In the genomic region with DNA sequence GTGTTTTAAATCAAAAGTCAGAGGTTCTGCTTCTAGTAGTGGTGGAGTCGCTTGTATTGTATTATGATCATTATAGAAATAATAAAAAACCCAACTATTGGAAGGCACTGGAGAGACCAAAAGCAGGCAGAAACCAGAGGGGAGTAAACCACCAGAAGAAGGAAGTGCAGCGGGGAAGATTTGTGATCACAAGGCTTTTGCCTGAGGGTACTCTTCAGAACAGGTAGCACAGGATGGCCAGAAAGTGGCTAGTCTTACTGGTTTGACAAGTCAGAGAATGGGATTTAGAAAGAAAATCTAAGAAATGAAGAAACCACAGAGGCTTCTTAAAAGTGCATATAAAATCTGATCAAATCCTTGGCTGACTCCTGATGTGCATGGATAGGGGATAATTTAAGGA, we compare ENCODE assay signal across 19 cellular contexts. TPM values are rescaled to one million over a fixed set of nuclear protein-coding genes. Genes with fewer than 3 reads are reported as not detected.
DNase-seq lines count a peak whose midpoint lies in the region; TF ChIP-seq lines count a peak whose summit lies in the region.
"Had no signal": no experiment of that assay in that cellular context is flagged by ENCODE, and none has a peak within 500 bp of the region (broad histone marks: within the 10 kb centered on the region; RNA-seq: fewer than 3 reads in every experiment).

No MANE protein-coding gene starts in this region.

- no peak overlapping the region for H3K4ac ChIP-seq in trophoblast cell (ENCODE audit: low read depth, low read length)

- H3K4me3 ChIP-seq in epithelial cell of esophagus (ENCODE audit: low read length) (no peak overlapping the region), trophoblast cell (ENCODE audit: low read depth, low read length) (no peak overlapping the region), right atrium auricular region (no peak overlapping the region)
- H3K4me3 ChIP-seq: GM23248, K562, left ventricle myocardium inferior had no signal

- no peak overlapping the region for H2BK120ac ChIP-seq in trophoblast cell (ENCODE audit: insufficient read depth, low read length, poor library complexity)

- peak overlapping the region; percentile 10 for H3K4me3 Mint-ChIP-seq in Calu3 (ENCODE audit: low read depth, unreplicated experiment)
- H3K4me3 Mint-ChIP-seq: CD4-positive, CD25-positive, alpha-beta regulatory T cell; HFFc6; natural killer cell treated with Interleukin-12 subunit alpha and Interleukin-12 subunit beta and Interleukin-15 and Interleukin-18, amount 100 ng/mL, for 72 hours; stimulated activated naive B cell treated with anti-CD40 and anti-IgM and Interleukin-4, amounts not matched to agents 10 μg/mL and 1 μg/mL and 100 μg/mL, for 72 hours had no signal

- H3K9me3 Mint-ChIP-seq in Calu3 (ENCODE audit: low read depth, unreplicated experiment), result peaks cover 8% of the 10 kb centered on the region

- no peak overlapping the region for H3K23ac ChIP-seq in trophoblast cell (ENCODE audit: low read length)

- DNase-seq in Calu3 (peak; percentile 54), HPDE6-E6E7 (ENCODE audit: extremely low spot score) (peak; percentile 46), epithelial cell of esophagus (ENCODE audit: low read depth) (peak; percentile 91), trophoblast cell (peak; percentile 73 to 97), right atrium auricular region (ENCODE audit: low spot score) (no peak), ureter (ENCODE audit: low spot score) (no peak), NCI-H1694 (lab: John Stamatoyannopoulos, UW) (no peak)
- DNase-seq: activated CD4-positive, alpha-beta T cell treated with anti-CD3 and anti-CD28 coated beads, Interleukin-2, amount 50 U/mL, for 48 hours; CD4-positive, CD25-positive, alpha-beta regulatory T cell; foreskin melanocyte; GDM1; GM23248; HFFc6; left ventricle myocardium inferior; NCI-H1436 treated with DMSO at 0.1 percent for 48 hours; stimulated activated CD4-positive, alpha-beta T cell treated with anti-CD3 and anti-CD28 coated beads, Interleukin-4, amount 100 ng/mL, for 24 hours; stimulated activated naive B cell treated with anti-CD40 and anti-IgM and Interleukin-4, amounts not matched to agents 10 μg/mL and 1 μg/mL and 100 μg/mL, for 72 hours had no signal

- H3K27ac ChIP-seq in trophoblast cell (ENCODE audit: low read depth, low read length) (peak overlapping the region; percentile 67), right atrium auricular region (no peak overlapping the region)
- H3K27ac ChIP-seq: GM23248, left ventricle myocardium inferior had no signal

- TF ChIP-seq CTCF in Calu3 (IDR thresholded peaks at IDR 0.05; ENCODE audit: unreplicated experiment), result no peak
- TF ChIP-seq CTCF in epithelial cell of esophagus (IDR thresholded peaks at IDR 0.05; ENCODE audit: insufficient read depth, low read depth, low read length, missing control alignments), result no peak
- no peak for TF ChIP-seq CTCF in right atrium auricular region (IDR thresholded peaks at IDR 0.05)

- H3K36me3 ChIP-seq in trophoblast cell (ENCODE audit: control insufficient read depth in 1 of 2, insufficient read depth in 2 of 2, low read length in 2 of 2) (no peaks in the 10 kb centered on the region), right atrium auricular region (no peaks in the 10 kb centered on the region)
- H3K36me3 ChIP-seq: left ventricle myocardium inferior had no signal

- BruUV-seq in Calu3 (replicated peaks; lab: Mats Ljungman, UMichigan), result no TSS peak

- peak overlapping the region; percentile 43 for H3K4me2 ChIP-seq in trophoblast cell (ENCODE audit: low read length)

- WGBS in trophoblast cell (ENCODE audit: extremely low coverage, insufficient coverage, insufficient read length), result no CpG with 5 or more reads among the region's 2 CpGs

- H4K8ac ChIP-seq in trophoblast cell (ENCODE audit: low read depth, low read length), result no peak overlapping the region

- H3K4me1 ChIP-seq in trophoblast cell (ENCODE audit: control insufficient read depth in 1 of 2, insufficient read depth in 2 of 2, low read length in 2 of 2), result peaks cover 5 to 6% of the 10 kb centered on the region in 2 experiments
- H3K4me1 ChIP-seq in right atrium auricular region, result no peaks in the 10 kb centered on the region
- H3K4me1 ChIP-seq: left ventricle myocardium inferior had no signal

- H3K9me3 ChIP-seq in trophoblast cell (ENCODE audit: insufficient read depth, low read depth, low read length), result no peaks in the 10 kb centered on the region
- H3K9me3 ChIP-seq in right atrium auricular region, result no peaks in the 10 kb centered on the region

- H3K9ac ChIP-seq in trophoblast cell (ENCODE audit: low read length), result no peak overlapping the region
- H3K9ac ChIP-seq: GM23248 had no signal

- intact Hi-C loops in Calu3 (cut with micrococcal nuclease; ENCODE audit: unreplicated experiment), result no loop called here

- CTCF ChIA-PET in Calu3 (lab: Charles Lee), result no interaction called here

- no peak overlapping the region for H4K12ac ChIP-seq in trophoblast cell (ENCODE audit: low read depth, low read length)

- no peaks in the 10 kb centered on the region for H3K79me2 ChIP-seq in trophoblast cell (ENCODE audit: control insufficient read depth, insufficient read depth, low read length, poor library complexity)

- H3K79me1 ChIP-seq in trophoblast cell (ENCODE audit: low read length), result peaks cover 1% of the 10 kb centered on the region

- no peak overlapping the region for H4K91ac ChIP-seq in trophoblast cell (ENCODE audit: low read depth, low read length)

- H3K27me3 Mint-ChIP-seq in Calu3 (ENCODE audit: unreplicated experiment), result no peaks in the 10 kb centered on the region
- H3K27me3 Mint-ChIP-seq: CD4-positive, CD25-positive, alpha-beta regulatory T cell; natural killer cell treated with Interleukin-12 subunit alpha and Interleukin-12 subunit beta and Interleukin-15 and Interleukin-18, amount 100 ng/mL, for 72 hours; stimulated activated naive B cell treated with anti-CD40 and anti-IgM and Interleukin-4, amounts not matched to agents 10 μg/mL and 1 μg/mL and 100 μg/mL, for 72 hours had no signal

- H3K27me3 ChIP-seq in trophoblast cell (ENCODE audit: insufficient read depth, low read length) (no peaks in the 10 kb centered on the region), right atrium auricular region (no peaks in the 10 kb centered on the region)

- no peak overlapping the region for H3K14ac ChIP-seq in trophoblast cell (ENCODE audit: low read length)

- H2AFZ ChIP-seq in trophoblast cell (ENCODE audit: insufficient read depth, low read length, poor library complexity), result no peak overlapping the region
- H2AFZ ChIP-seq: GM23248 had no signal

- H2AK5ac ChIP-seq in trophoblast cell (ENCODE audit: low read length), result no peak overlapping the region

- peaks cover 16% of the 10 kb centered on the region for H3K4me1 Mint-ChIP-seq in Calu3 (ENCODE audit: low read depth, unreplicated experiment)
- H3K4me1 Mint-ChIP-seq: stimulated activated naive B cell treated with anti-CD40 and anti-IgM and Interleukin-4, amounts not matched to agents 10 μg/mL and 1 μg/mL and 100 μg/mL, for 72 hours had no signal

- peaks cover 6% of the 10 kb centered on the region for H3K36me3 Mint-ChIP-seq in Calu3 (ENCODE audit: insufficient read depth, unreplicated experiment)

- no peak overlapping the region for H2BK5ac ChIP-seq in trophoblast cell (ENCODE audit: low read depth, low read length, poor library complexity)

- H3K27ac Mint-ChIP-seq in Calu3 (ENCODE audit: unreplicated experiment), result peak overlapping the region; percentile 62
- H3K27ac Mint-ChIP-seq: CD4-positive, CD25-positive, alpha-beta regulatory T cell; HFFc6; natural killer cell treated with Interleukin-12 subunit alpha and Interleukin-12 subunit beta and Interleukin-15 and Interleukin-18, amount 100 ng/mL, for 72 hours; stimulated activated naive B cell treated with anti-CD40 and anti-IgM and Interleukin-4, amounts not matched to agents 10 μg/mL and 1 μg/mL and 100 μg/mL, for 72 hours had no signal

- H2BK12ac ChIP-seq in trophoblast cell (ENCODE audit: low read length), result no peak overlapping the region

- no peak overlapping the region for H3K18ac ChIP-seq in trophoblast cell (ENCODE audit: low read length)

RNA-seq across cellular contexts. Expression of gene MAPK13, which starts 24.0 kb away (rescaled TPM):
- total RNA-seq in Calu3 (2022) (52.3 and 59.3 TPM in 2 replicates), right atrium auricular region (1 to 10 TPM; 1.4 to 7.2 TPM), ureter (70.3 TPM)
- polyA plus RNA-seq in trophoblast cell (2013), result 5.5 and 6.1 TPM in 2 replicates

RNA-seq across cellular contexts. Expression of gene BRPF3, which starts 42.3 kb away (rescaled TPM):
- 49.1 and 49.7 TPM in 2 replicates for total RNA-seq in Calu3 (2022)
- 28.1 and 28.4 TPM in 2 replicates for polyA plus RNA-seq in trophoblast cell (2013)
- total RNA-seq in right atrium auricular region, result 10 to 100 TPM; 17.5 to 23.4 TPM
- total RNA-seq in ureter, result 31.7 TPM

Comparison
In these comparisons a context has a peak if more than half of its experiments do, and no peak if none do; other contexts are left out.
1. DNase-seq: peak in Calu3 (single experiment), HPDE6-E6E7 (single experiment), epithelial cell of esophagus (single experiment) and trophoblast cell (2 of 2); none in right atrium auricular region (single experiment), ureter (single experiment) and NCI-H1694 (single experiment).